In genomic region chr20:30513050-30513628, GRCh38 we compare ENCODE assay signal across 37 cellular contexts.
"Had no signal": no experiment of that assay in that cellular context is flagged by ENCODE, and none has a peak within 500 bp of the region (broad histone marks: within the 10 kb centered on the region; RNA-seq: fewer than 3 reads in every experiment).

No MANE protein-coding gene starts in this region.

- H3K27me3 ChIP-seq: body of pancreas, breast epithelium, Peyer's patch, SJSA1 had no signal

- H3K27ac Mint-ChIP-seq: activated CD8-positive, alpha-beta T cell treated with anti-CD3 and anti-CD28 coated beads, Interleukin-2, amount 10 ng/mL, durations not matched to agents 7 days and 5 days; activated naive CD4-positive, alpha-beta T cell treated with anti-CD3 and anti-CD28 coated beads, Interleukin-2, amount 50 U/mL, for 24 hours; activated naive CD8-positive, alpha-beta T cell treated with anti-CD3 and anti-CD28 coated beads, Interleukin-2, amount 10 ng/mL, durations not matched to agents 7 days and 5 days; activated T-cell treated with anti-CD3 and anti-CD28 coated beads, Interleukin-2, amount 50 U/mL, for 24 hours; activated T-helper 2 cell treated with anti-CD3 and anti-CD28 coated beads, Interferon-gamma antibody, Interleukin-2, Interleukin-4, amounts not matched to agents 10 μg/mL and 5 μg/mL and 100 μg/mL, durations not matched to agents 14 hours and 24 hours and 36 hours had no signal

- FAIRE-seq: astrocyte, K562 had no signal

- H3K27ac ChIP-seq: body of pancreas, breast epithelium, Peyer's patch, SJSA1, WERI-Rb-1 had no signal

- ATAC-seq: activated CD8-positive, alpha-beta T cell treated with anti-CD3 and anti-CD28 coated beads, Interleukin-2, amount 10 ng/mL, durations not matched to agents 7 days and 5 days; body of pancreas; K562; PC-3 had no signal

- H3K4me3 Mint-ChIP-seq: activated CD8-positive, alpha-beta T cell treated with anti-CD3 and anti-CD28 coated beads, Interleukin-2, amount 10 ng/mL, durations not matched to agents 7 days and 5 days; activated naive CD4-positive, alpha-beta T cell treated with anti-CD3 and anti-CD28 coated beads, Interleukin-2, amount 50 U/mL, for 24 hours; activated naive CD8-positive, alpha-beta T cell treated with anti-CD3 and anti-CD28 coated beads, Interleukin-2, amount 10 ng/mL, durations not matched to agents 7 days and 5 days; activated T-cell treated with anti-CD3 and anti-CD28 coated beads, Interleukin-2, amount 50 U/mL, for 24 hours had no signal

- H3K4me3 ChIP-seq: body of pancreas, breast epithelium, K562, Peyer's patch, SJSA1 had no signal

- H3K27me3 Mint-ChIP-seq: activated naive CD4-positive, alpha-beta T cell treated with anti-CD3 and anti-CD28 coated beads, Interleukin-2, amount 50 U/mL, for 24 hours; activated T-cell treated with anti-CD3 and anti-CD28 coated beads, Interleukin-2, amount 50 U/mL, for 24 hours had no signal

- H3K4me1 Mint-ChIP-seq: activated naive CD4-positive, alpha-beta T cell treated with anti-CD3 and anti-CD28 coated beads, Interleukin-2, amount 50 U/mL, for 24 hours; activated naive CD8-positive, alpha-beta T cell treated with anti-CD3 and anti-CD28 coated beads, Interleukin-2, amount 10 ng/mL, durations not matched to agents 7 days and 5 days had no signal

- H3K36me3 ChIP-seq: breast epithelium, Peyer's patch, SJSA1, WERI-Rb-1 had no signal

- H3K4me1 ChIP-seq: body of pancreas, breast epithelium, Peyer's patch, SJSA1 had no signal

- DNase-seq: activated CD4-positive, alpha-beta T cell treated with anti-CD3 and anti-CD28 coated beads for 1 hour; activated CD4-positive, alpha-beta T cell treated with anti-CD3 and anti-CD28 coated beads for 48 hours; activated CD4-positive, alpha-beta T cell treated with anti-CD3 and anti-CD28 coated beads, Interleukin-2, amount 50 U/mL, for 48 hours; activated CD4-positive, CD25-positive, alpha-beta regulatory T cell; activated CD8-positive, alpha-beta T cell treated with anti-CD3 and anti-CD28 coated beads, Interleukin-2, amount 10 ng/mL, durations not matched to agents 7 days and 5 days; activated gamma-delta T cell; activated naive CD4-positive, alpha-beta T cell treated with Interleukin-2 at 50 U/mL for 16 hours; activated naive CD8-positive, alpha-beta T cell treated with anti-CD3 and anti-CD28 coated beads, Interleukin-2, amount 10 ng/mL, durations not matched to agents 7 days and 5 days; activated T-cell treated with anti-CD3 and anti-CD28 coated beads, Interleukin-2, amount 50 U/mL, for 24 hours; body of pancreas; NCI-H1092 treated with DMSO at 0.1 percent for 48 hours; NCI-H1417; NCI-H146; NCI-H187; NCI-H2029 treated with DMSO at 0.1 percent for 48 hours; NCI-H2107; NCI-H2171; NCI-H2227 treated with DMSO at 0.1 percent for 48 hours; NCI-H446; NCI-H524; NCI-H69; NK-92 treated with Interleukin-12 subunit alpha and Interleukin-12 subunit beta, amount 100 ng/mL, for 24 hours; PC-3; Peyer's patch; RPMI8226; SHP77 treated with DMSO at 0.1 percent for 48 hours; SW 1271; T-helper 1 cell; T-helper 2 cell; T1000; WERI-Rb-1 had no signal

- H3K9me3 ChIP-seq: SJSA1 had no signal
